Comparison of ENCODE assay signal across 8 cellular contexts in genomic region chr7:131105294-131105802, GRCh38.
DNase-seq lines count a peak whose midpoint lies in the region; ATAC-seq, FAIRE-seq and TF ChIP-seq lines count a peak whose summit lies in the region.

No MANE protein-coding gene starts in this region.

- intact Hi-C loops in IMR-90 (cut with micrococcal nuclease) (loop anchor here (5.0 kb wide), 4 partner anchors 122 to 547 kb away; no protein-coding TSS in a partner anchor), HepG2 (cut with micrococcal nuclease; ENCODE audit: unreplicated experiment) (loop anchor here (5.0 kb wide), 1 partner anchor 317 kb away; no protein-coding TSS in a partner anchor)

- TF ChIP-seq RAD21 in IMR-90 (IDR thresholded peaks at IDR 0.05; ENCODE audit: low read length) (no peak), HepG2 (CRISPR knock-in tag; IDR thresholded peaks at IDR 0.05) (0 out of 2 replicates have a peak, but pooled peaks have one; percentile 20)

- no peak overlapping the region for H2BK120ac ChIP-seq in IMR-90 (ENCODE audit: low read depth, low read length)

- TF ChIP-seq CTCF in IMR-90 (conservative IDR thresholded peaks at IDR 0.05; ENCODE audit: low read depth, low read length), result no peak
- no peak for TF ChIP-seq CTCF in brain (conservative IDR thresholded peaks at IDR 0.05)
- TF ChIP-seq CTCF in HepG2 (CRISPR knock-in tag; IDR thresholded peaks at IDR 0.05), result 0 out of 2 replicates have a peak, but pooled peaks have one; percentile 6

- no peak overlapping the region; the same call in 1 of the 2 replicates for H3K14ac ChIP-seq in IMR-90 (replicated peaks; ENCODE audit: low read depth, low read length)

- in situ Hi-C loops in IMR-90 (cut with MboI; ENCODE audit: low sequenced_read_pairs), result no loop called here
- in situ Hi-C loops in HepG2 (cut with HindIII; ENCODE audit: extremely low pct_ligation_motif_present, low pct_unique_long_range_greater_than_20kb), result no loop called here

- peak overlapping the region; percentile 69 to 96 (median 86) for H3K27ac Mint-ChIP-seq in brain

- POLR2A ChIA-PET in IMR-90 (lab: Charles Lee; ENCODE audit: unreplicated experiment), result no interaction called here
- POLR2A ChIA-PET in HepG2 (lab: Yijun Ruan, JAX), result interaction anchor here (1.2 to 3.1 kb wide), 3 partner anchors 17 to 220 kb away, joined by 4 to 16 read pairs (median 12); no protein-coding TSS in a partner anchor

- CTCF ChIA-PET in IMR-90 (lab: Yijun Ruan, JAX), result interaction anchor here (1.0 kb wide), 1 partner anchor 378 kb away, joined by 3 read pairs; no protein-coding TSS in a partner anchor
- CTCF ChIA-PET in HepG2 (lab: Yijun Ruan, JAX; ENCODE audit: low intra/inter-chr PET ratio, low total read pairs), result no interaction called here

- peak overlapping the region; percentile 8 for H2AK9ac ChIP-seq in IMR-90 (replicated peaks; ENCODE audit: low read depth, low read length, poor library complexity)

- H3K4me1 Mint-ChIP-seq in brain, result peaks cover 42% of the 10 kb centered on the region

- WGBS in IMR-90 (ENCODE audit: extremely low coverage in 2 of 2, insufficient read length in 1 of 2), 2 experiments, result 1% methylated on average over 12 of the region's 26 CpGs; no CpG with 5 or more reads in 1 of the 2 experiments
- WGBS in HepG2 (ENCODE audit: low lambda C conversion rate), result 16% methylated on average over 7 of the region's 26 CpGs

- peaks cover 23 to 71% of the 10 kb centered on the region in 2 experiments for H3K79me1 ChIP-seq in IMR-90 (ENCODE audit: low read depth in 1 of 2, low read length in 2 of 2)

- H2BK20ac ChIP-seq in IMR-90 (ENCODE audit: low read depth, low read length), result no peak overlapping the region

- H3K9me1 ChIP-seq in IMR-90 (ENCODE audit: insufficient read depth, low read length), result peaks cover 4% of the 10 kb centered on the region; the same call in 1 of the 2 replicates

- H3K56ac ChIP-seq in IMR-90 (ENCODE audit: extremely low read depth, insufficient read depth, low read length), result no peak overlapping the region

- no peaks in the 10 kb centered on the region for H3K9me3 Mint-ChIP-seq in brain

- no peak overlapping the region; the same call in 1 of the 2 replicates for H3K27ac ChIP-seq in IMR-90 (ENCODE audit: insufficient read depth, low read length)
- H3K27ac ChIP-seq in HepG2 (ENCODE audit: extremely low read length, insufficient read depth, low read length), result peak overlapping the region; percentile 64
- peak overlapping the region; percentile 83 for H3K27ac ChIP-seq in temporal lobe (ENCODE audit: low read depth, low read length)

- peaks cover 60% of the 10 kb centered on the region for H3K27me3 Mint-ChIP-seq in brain

- H3K9me3 ChIP-seq in ES-I3 (ENCODE audit: control insufficient read depth, insufficient read depth, low read length) (no peaks in the 10 kb centered on the region), IMR-90 (ENCODE audit: control insufficient read depth, insufficient read depth, low read length) (no peaks in the 10 kb centered on the region), HepG2 (ENCODE audit: low read length) (no peaks in the 10 kb centered on the region)

- peak; percentile 11 for DNase-seq in IMR-90
- DNase-seq in HepG2 (ENCODE audit: low spot score), result no peak
- DNase-seq in DMS 273 treated with DMSO at 0.1 percent for 48 hours (lab: John Stamatoyannopoulos, UW), result no peak

- peak overlapping the region; percentile 77 for H3K9ac ChIP-seq in ES-I3 (ENCODE audit: low read depth, low read length)
- H3K9ac ChIP-seq in IMR-90 (ENCODE audit: low read depth, low read length), result peak overlapping the region; percentile 65
- peak overlapping the region; percentile 75 for H3K9ac ChIP-seq in HepG2 (ENCODE audit: insufficient read depth, low read depth, low read length)

- H3K23ac ChIP-seq in IMR-90 (ENCODE audit: low read depth, low read length), result peak overlapping the region; percentile 44; the same call in 1 of the 2 replicates

- TF ChIP-seq POLR2A in IMR-90 (IDR thresholded peaks at IDR 0.05; ENCODE audit: low read depth, low read length), result 0 out of 2 replicates have a peak, but pooled peaks have one; percentile 4
- no peak for TF ChIP-seq POLR2A in HepG2 (IDR thresholded peaks at IDR 0.05; ENCODE audit: insufficient read depth in 1 of 2, low read depth in 2 of 2, low read length in 2 of 2)

- H2AK5ac ChIP-seq in IMR-90 (ENCODE audit: low read depth, low read length), result no peak overlapping the region

- H3K4me2 ChIP-seq in IMR-90 (ENCODE audit: low read depth, low read length) (peak overlapping the region; percentile 85), HepG2 (ENCODE audit: low read depth, low read length) (peak overlapping the region; percentile 94)

- H2BK5ac ChIP-seq in IMR-90 (ENCODE audit: low read depth, low read length, poor library complexity, severe bottlenecking), result no peak overlapping the region

- peak overlapping the region; percentile 84 to 91 (median 85) for H3K4me3 Mint-ChIP-seq in brain

- ATAC-seq in IMR-90 (ENCODE audit: low read depth), result no peak
- ATAC-seq in HepG2, result peak; percentile 45
- ATAC-seq in HG02970 (IDR thresholded peaks at IDR 0.05; ENCODE audit: low FRiP score, unreplicated experiment), result no peak
- ATAC-seq in HG02759 (IDR thresholded peaks at IDR 0.05; ENCODE audit: unreplicated experiment), result no peak

- H3K4me3 ChIP-seq in IMR-90 (ENCODE audit: insufficient read depth, low read depth, low read length) (peak overlapping the region; percentile 45), HepG2 (replicated peaks in 1 of 3; ENCODE audit: insufficient read depth in 1 of 3, low read depth in 2 of 3, low read length in 3 of 3) (peak overlapping the region; percentile 60 to 91 (median 68))

- H3K18ac ChIP-seq in IMR-90 (ENCODE audit: low read depth, low read length), result no peak overlapping the region

- dilution Hi-C loops in IMR-90 (cut with HindIII; ENCODE audit: low sequenced_read_pairs, unreplicated experiment), result no loop called here

- no peak for FAIRE-seq in HepG2 (lab: Jason Lieb, UNC)

- no peaks in the 10 kb centered on the region for H3K36me3 ChIP-seq in ES-I3 (ENCODE audit: insufficient read depth, low read length)
- H3K36me3 ChIP-seq in IMR-90 (ENCODE audit: control insufficient read depth, insufficient read depth, low read length), result peaks cover under 1% of the 10 kb centered on the region; the same call in 1 of the 2 replicates
- peaks cover 1 to 4% of the 10 kb centered on the region in 2 experiments; a peak in 3 of 5 replicates for H3K36me3 ChIP-seq in HepG2 (replicated peaks in 1 of 2; ENCODE audit: control insufficient read depth in 1 of 2, insufficient read depth in 2 of 2, low read length in 2 of 2)

- no peak overlapping the region for H4K91ac ChIP-seq in IMR-90 (ENCODE audit: insufficient read depth, low read depth, low read length)

- no peak overlapping the region; the same call in 2 of the 3 replicates for H2BK15ac ChIP-seq in IMR-90 (ENCODE audit: low read depth, low read length)

- H4K8ac ChIP-seq in IMR-90 (ENCODE audit: low read depth in 2 of 2, low read length in 2 of 2), result no peak overlapping the region

- peak overlapping the region; percentile 59 for H2AFZ ChIP-seq in IMR-90 (replicated peaks; ENCODE audit: low read length, poor library complexity)
- no peak overlapping the region for H2AFZ ChIP-seq in HepG2 (ENCODE audit: low read length)

- peaks cover 12% of the 10 kb centered on the region for H3K36me3 Mint-ChIP-seq in brain

- H3K4me1 ChIP-seq in ES-I3 (ENCODE audit: insufficient read depth, low read length), result peaks cover 13% of the 10 kb centered on the region
- H3K4me1 ChIP-seq in IMR-90 (ENCODE audit: control insufficient read depth, insufficient read depth, low read length), result peaks cover 2% of the 10 kb centered on the region
- H3K4me1 ChIP-seq in HepG2 (ENCODE audit: insufficient read depth, low read length), result peaks cover 39% of the 10 kb centered on the region

- BruUV-seq in IMR-90 (replicated peaks; lab: Mats Ljungman, UMichigan) (no TSS peak), HepG2 (replicated peaks; lab: Mats Ljungman, UMichigan) (no TSS peak)

- 0 out of 2 replicates have a peak overlapping the region, but pooled peaks have one; percentile 15 for H3K4ac ChIP-seq in IMR-90 (ENCODE audit: low read depth, low read length)

- H3K79me2 ChIP-seq in HepG2 (ENCODE audit: insufficient read depth, low read length), result peaks cover 79% of the 10 kb centered on the region

- H4K5ac ChIP-seq in IMR-90 (ENCODE audit: low read depth, low read length), result no peak overlapping the region

- H4K20me1 ChIP-seq in IMR-90 (ENCODE audit: insufficient read depth, low read length) (peaks cover 46% of the 10 kb centered on the region), HepG2 (ENCODE audit: insufficient read depth, low read length) (peaks cover 18% of the 10 kb centered on the region; the same call in 1 of the 2 replicates)

- no peak for TF ChIP-seq EP300 in HepG2 (IDR thresholded peaks at IDR 0.05; ENCODE audit: low read depth in 2 of 2, low read length in 2 of 2)
- TF ChIP-seq EP300 in HepG2 (CRISPR knock-in tag; IDR thresholded peaks at IDR 0.05; ENCODE audit: borderline replicate concordance), result no peak

- no peaks in the 10 kb centered on the region for H3K27me3 ChIP-seq in IMR-90 (ENCODE audit: control insufficient read depth, insufficient read depth, low read length)
- no peaks in the 10 kb centered on the region; a peak in 1 of 5 replicates for H3K27me3 ChIP-seq in HepG2 (ENCODE audit: control insufficient read depth in 1 of 2, insufficient read depth in 2 of 2, low read length in 2 of 2)

TF ChIP-seq in IMR-90, 13 proteins besides CTCF, POLR2A, EP300 and RAD21 (continues in another document):
- TF ChIP-seq MAFK (IDR thresholded peaks at IDR 0.05; ENCODE audit: low read depth, low read length) (no peak), CEBPB (IDR thresholded peaks at IDR 0.05; ENCODE audit: low read depth, low read length) (no peak)
- TF ChIP-seq, protein P1, sequence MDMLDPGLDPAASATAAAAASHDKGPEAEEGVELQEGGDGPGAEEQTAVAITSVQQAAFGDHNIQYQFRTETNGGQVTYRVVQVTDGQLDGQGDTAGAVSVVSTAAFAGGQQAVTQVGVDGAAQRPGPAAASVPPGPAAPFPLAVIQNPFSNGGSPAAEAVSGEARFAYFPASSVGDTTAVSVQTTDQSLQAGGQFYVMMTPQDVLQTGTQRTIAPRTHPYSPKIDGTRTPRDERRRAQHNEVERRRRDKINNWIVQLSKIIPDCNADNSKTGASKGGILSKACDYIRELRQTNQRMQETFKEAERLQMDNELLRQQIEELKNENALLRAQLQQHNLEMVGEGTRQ (IDR thresholded peaks at IDR 0.05; ENCODE audit: low read depth, low read length), result no peak

TF ChIP-seq in HepG2, 621 proteins besides CTCF, POLR2A, EP300 and RAD21 (continues in another document):
- TF ChIP-seq FOXK1 (CRISPR knock-in tag; IDR thresholded peaks at IDR 0.05; ENCODE audit: borderline replicate concordance, low read depth), result 0 out of 2 replicates have a peak, but pooled peaks have one; percentile 4
- 0 out of 2 replicates have a peak, but pooled peaks have one; percentile 9 for TF ChIP-seq DMAP1 (CRISPR knock-in tag; IDR thresholded peaks at IDR 0.05)
- TF ChIP-seq ZNF207 (IDR thresholded peaks at IDR 0.05; ENCODE audit: borderline replicate concordance), result no peak
- 0 out of 4 replicates have a peak, but pooled peaks of 1 of the 2 experiments have one; percentile 6 for TF ChIP-seq KLF16 (CRISPR knock-in tag; IDR thresholded peaks at IDR 0.05)
- no peak for TF ChIP-seq SOX13 (IDR thresholded peaks at IDR 0.05)
- TF ChIP-seq SOX13 (CRISPR knock-in tag; conservative IDR thresholded peaks at IDR 0.05 in 1 of 2, IDR thresholded peaks at IDR 0.05 in 1 of 2), result no peak
